ENCODE assay signal across 15 cellular contexts in genomic region chr1:21927531-21928237, GRCh38. TPM values are rescaled to one million over a fixed set of nuclear protein-coding genes. Genes with fewer than 3 reads are reported as not detected.
A peak's percentile ranks its signal among the peaks of the same experiment; 100 is the strongest.
DNase-seq lines count a peak whose midpoint lies in the region; ATAC-seq and TF ChIP-seq lines count a peak whose summit lies in the region.
"Had no signal": no experiment of that assay in that cellular context is flagged by ENCODE, and none has a peak within 500 bp of the region (broad histone marks: within the 10 kb centered on the region; RNA-seq: fewer than 3 reads in every experiment).

No MANE protein-coding gene starts in this region.

- WGBS in prostate gland: 76% methylated on average over 12 of the region's 12 CpGs

- no peak for ATAC-seq in HG02588 (IDR thresholded peaks at IDR 0.05; ENCODE audit: unreplicated experiment)
- ATAC-seq: activated CD8-positive, alpha-beta T cell treated with anti-CD3 and anti-CD28 coated beads, Interleukin-2, amount 10 ng/mL, durations not matched to agents 7 days and 5 days; activated naive CD8-positive, alpha-beta T cell treated with anti-CD3 and anti-CD28 coated beads, Interleukin-2, amount 50 U/mL, for 24 hours; GM23338 had no signal

- peak overlapping the region; percentile 80 for H3K9ac ChIP-seq in adipocyte (ENCODE audit: low read length)

- no peaks in the 10 kb centered on the region for H3K27me3 ChIP-seq in ACC112 (ENCODE audit: insufficient read depth, low read length)
- no peaks in the 10 kb centered on the region for H3K27me3 ChIP-seq in adipocyte (replicated peaks; ENCODE audit: control insufficient read depth, insufficient read depth, low read length)
- no peaks in the 10 kb centered on the region for H3K27me3 ChIP-seq in left ventricle myocardium inferior (ENCODE audit: low read depth)
- no peaks in the 10 kb centered on the region for H3K27me3 ChIP-seq in prostate gland (replicated peaks; ENCODE audit: insufficient read depth)

- H3K36me3 ChIP-seq in ACC112 (ENCODE audit: insufficient read depth, low read length) (peaks cover 4% of the 10 kb centered on the region; the same call in 1 of the 2 replicates), adipocyte (ENCODE audit: control insufficient read depth, insufficient read depth, low read length, severe bottlenecking) (peaks cover 27% of the 10 kb centered on the region), left ventricle myocardium inferior (peaks cover 11% of the 10 kb centered on the region), prostate gland (no peaks in the 10 kb centered on the region)

- H3K4me3 ChIP-seq in ACC112 (ENCODE audit: low read depth, low read length) (no peak overlapping the region), adipocyte (ENCODE audit: low read length) (peak overlapping the region; percentile 3), left ventricle myocardium inferior (peak overlapping the region; percentile 24), prostate gland (no peak overlapping the region)
- H3K4me3 ChIP-seq: GM23338 had no signal

- no peak for TF ChIP-seq POLR2A in prostate gland (IDR thresholded peaks at IDR 0.05)

- H3K4me1 ChIP-seq in ACC112 (ENCODE audit: control insufficient read depth, insufficient read depth, low read length, unreplicated experiment) (peaks cover 75% of the 10 kb centered on the region), adipocyte (ENCODE audit: control insufficient read depth, insufficient read depth, low read length) (peaks cover 81% of the 10 kb centered on the region), left ventricle myocardium inferior (peaks cover 100% of the 10 kb centered on the region), prostate gland (replicated peaks) (no peaks in the 10 kb centered on the region)

- intact Hi-C loops in left ventricle myocardium inferior (cut with micrococcal nuclease): no loop called here
- intact Hi-C loops in prostate gland (cut with DNase I): no loop called here

- DNase-seq in adipocyte (ENCODE audit: low read depth) (no peak), left ventricle myocardium inferior (peak; percentile 85), prostate gland (ENCODE audit: low spot score) (no peak), NCI-H1092 treated with DMSO at 0.1 percent for 48 hours (lab: John Stamatoyannopoulos, UW) (no peak), NCI-H82 (lab: John Stamatoyannopoulos, UW) (no peak), NCI-H1436 (lab: John Stamatoyannopoulos, UW) (no peak)
- DNase-seq: activated CD8-positive, alpha-beta T cell treated with anti-CD3 and anti-CD28 coated beads, Interleukin-2, amount 10 ng/mL, durations not matched to agents 7 days and 5 days; activated naive CD8-positive, alpha-beta T cell treated with anti-CD3 and anti-CD28 coated beads, Interleukin-2, amount 50 U/mL, for 24 hours; erythroblast; NCI-H1417 treated with DMSO at 0.1 percent for 48 hours had no signal

- TF ChIP-seq CTCF in left ventricle myocardium inferior (IDR thresholded peaks at IDR 0.05; ENCODE audit: borderline replicate concordance) (no peak), prostate gland (IDR thresholded peaks at IDR 0.05) (no peak)

- peak overlapping the region; percentile 90 for H3K27ac ChIP-seq in ACC112 (ENCODE audit: low read depth, low read length)
- H3K27ac ChIP-seq in left ventricle myocardium inferior (replicated peaks): peak overlapping the region; percentile 90
- H3K27ac ChIP-seq in prostate gland: peak overlapping the region; percentile 83 to 84

- no peaks in the 10 kb centered on the region for H3K9me3 ChIP-seq in adipocyte (ENCODE audit: control insufficient read depth, low read length)
- H3K9me3 ChIP-seq in left ventricle myocardium inferior (replicated peaks): no peaks in the 10 kb centered on the region
- H3K9me3 ChIP-seq in prostate gland: no peaks in the 10 kb centered on the region

- H3K79me2 ChIP-seq in ACC112 (ENCODE audit: control insufficient read depth, insufficient read depth, low read length, unreplicated experiment): peaks cover 76% of the 10 kb centered on the region

- H2AFZ ChIP-seq in ACC112 (ENCODE audit: low read length, unreplicated experiment): no peak overlapping the region
- H2AFZ ChIP-seq: GM23338 had no signal

RNA-seq across cellular contexts. Expression of gene HSPG2, which starts 9.4 kb away (rescaled TPM):
- total RNA-seq in left ventricle myocardium inferior (257 TPM), prostate gland (100 to 1,000 TPM; 135 to 257 TPM)

RNA-seq across cellular contexts. Expression of gene CELA3B, which starts 49.1 kb away (rescaled TPM):
- total RNA-seq in left ventricle myocardium inferior (not detected), prostate gland (not detected)
- total RNA-seq: activated CD8-positive, alpha-beta T cell treated with anti-CD3 and anti-CD28 coated beads, Interleukin-2, amount 10 ng/mL, durations not matched to agents 7 days and 5 days; GM23338; lower leg skin; T-helper 2 cell treated with Interferon-gamma antibody and Interleukin-4, amounts not matched to agents 100 ng/mL and 5 ng/mL, for 36 hours had no signal

Comparison
In these comparisons a context has a peak if more than half of its experiments do, and no peak if none do; other contexts are left out.
1. H3K4me3 ChIP-seq: peak in adipocyte (single experiment) and left ventricle myocardium inferior (single experiment); none in ACC112 (single experiment) and prostate gland (0 of 2).
2. Peak in every context shown above with its lines, with median percentiles within 50 percentile points of each other: H3K27ac ChIP-seq.